ENCODE assay signal across 8 cellular contexts in genomic region chr6:89034586-89035251, GRCh38. TPM values are rescaled to one million over a fixed set of nuclear protein-coding genes. Genes with fewer than 3 reads are reported as not detected.
DNase-seq lines count a peak whose midpoint lies in the region; ATAC-seq, FAIRE-seq and TF ChIP-seq lines count a peak whose summit lies in the region.

No MANE protein-coding gene starts in this region.

- H4K20me1 ChIP-seq in K562 (replicated peaks; ENCODE audit: control insufficient read depth, insufficient read depth, low read length) (no peaks in the 10 kb centered on the region), HepG2 (ENCODE audit: insufficient read depth, low read length) (no peaks in the 10 kb centered on the region), OCI-LY7 (ENCODE audit: insufficient read depth, low read length) (no peaks in the 10 kb centered on the region)

- H3K9ac ChIP-seq in K562 (ENCODE audit: insufficient read depth in 1 of 2, low read depth in 2 of 2, low read length in 2 of 2) (no peak overlapping the region), HepG2 (ENCODE audit: insufficient read depth, low read depth, low read length) (peak overlapping the region; percentile 64)

- 53% methylated on average over 7 of the region's 7 CpGs for WGBS in K562 (ENCODE audit: insufficient coverage, low coverage, missing lambda C conversion rate)
- 3% methylated on average over 7 of the region's 7 CpGs for WGBS in HepG2 (ENCODE audit: low lambda C conversion rate)

- H3K79me2 ChIP-seq in K562 (ENCODE audit: control insufficient read depth, insufficient read depth, low read length) (no peaks in the 10 kb centered on the region), HepG2 (ENCODE audit: insufficient read depth, low read length) (no peaks in the 10 kb centered on the region), OCI-LY7 (ENCODE audit: insufficient read depth, low read depth, low read length) (no peaks in the 10 kb centered on the region)

- H3K9me1 ChIP-seq in K562 (ENCODE audit: control insufficient read depth, insufficient read depth, low read length) = no peaks in the 10 kb centered on the region

- TF ChIP-seq EP300 in K562 (IDR thresholded peaks at IDR 0.05; ENCODE audit: low read length) (no peak), HepG2 (IDR thresholded peaks at IDR 0.05; ENCODE audit: low read depth in 2 of 2, low read length in 2 of 2) (no peak), HepG2 (CRISPR knock-in tag; IDR thresholded peaks at IDR 0.05; ENCODE audit: borderline replicate concordance) (no peak)

- TF ChIP-seq POLR2A in K562 (conservative IDR thresholded peaks at IDR 0.05) (no peak), HepG2 (IDR thresholded peaks at IDR 0.05; ENCODE audit: insufficient read depth in 1 of 2, low read depth in 2 of 2, low read length in 2 of 2) (no peak)

- H3K4me1 ChIP-seq in K562 (replicated peaks in 1 of 2; ENCODE audit: control insufficient read depth in 2 of 2, insufficient read depth in 2 of 2, low read length in 2 of 2) = peaks cover 4 to 15% of the 10 kb centered on the region in 2 experiments; a peak in 3 of 5 replicates
- peaks cover 35% of the 10 kb centered on the region for H3K4me1 ChIP-seq in HepG2 (ENCODE audit: insufficient read depth, low read length)
- H3K4me1 ChIP-seq in tibial artery = peaks cover 0 to 34% (median 26%) of the 10 kb centered on the region in 4 donors
- no peaks in the 10 kb centered on the region for H3K4me1 ChIP-seq in OCI-LY7 (ENCODE audit: insufficient read depth, low read length, poor library complexity, severe bottlenecking)
- no peaks in the 10 kb centered on the region for H3K4me1 ChIP-seq in HAP-1

- FAIRE-seq in K562 (lab: Jason Lieb, UNC) (peak; percentile 52), HepG2 (lab: Jason Lieb, UNC) (no peak)

- peak overlapping the region; percentile 54; the same call in 1 of the 2 replicates for H3K4me2 ChIP-seq in K562 (ENCODE audit: insufficient read depth, low read length)
- peak overlapping the region; percentile 97 for H3K4me2 ChIP-seq in HepG2 (ENCODE audit: low read depth, low read length)
- no peak overlapping the region for H3K4me2 ChIP-seq in OCI-LY7 (ENCODE audit: low read length)

- intact Hi-C loops in K562 (cut with micrococcal nuclease) (loop anchor here (2.0 kb wide), 1 partner anchor 38 kb away; no protein-coding TSS in a partner anchor), HepG2 (cut with micrococcal nuclease; ENCODE audit: unreplicated experiment) (loop anchor here (2.0 to 5.0 kb wide), 3 partner anchors 38 to 52 kb away; partner anchors contain the start of gene PNRC1), tibial artery (cut with DNase I; ENCODE audit: low total_unique reads) (loop anchor here (2.0 kb wide), 1 partner anchor 46 kb away; the partner anchor contains the start of gene PNRC1), OCI-LY7 (cut with micrococcal nuclease; ENCODE audit: unreplicated experiment) (no loop called here)

- TF ChIP-seq CTCF in K562 (IDR thresholded peaks at IDR 0.05 in 2 of 3, conservative IDR thresholded peaks at IDR 0.05 in 1 of 3; ENCODE audit: insufficient read depth in 2 of 3, low read depth in 1 of 3, low read length in 3 of 3) (no peak), HepG2 (CRISPR knock-in tag; IDR thresholded peaks at IDR 0.05) (no peak), tibial artery (IDR thresholded peaks at IDR 0.05) (no peak), OCI-LY7 (conservative IDR thresholded peaks at IDR 0.05; ENCODE audit: low read length) (no peak)

- DNase-seq in LoVo (ENCODE audit: low spot score) (peak; percentile 22), K562 (ENCODE audit: extremely low read depth in 1 of 4, low spot score in 3 of 4) (no peak), HepG2 (ENCODE audit: low spot score) (peak; percentile 67), tibial artery (peak in 1 of 2 donors; percentile 63), COLO829 (ENCODE audit: low spot score) (no peak), OCI-LY7 (ENCODE audit: low spot score) (no peak), HAP-1 (ENCODE audit: low spot score in 2 of 2) (no peak)

- TF ChIP-seq RAD21 in K562 (CRISPR knock-in tag; conservative IDR thresholded peaks at IDR 0.05 in 1 of 2, IDR thresholded peaks at IDR 0.05 in 1 of 2) = no peak
- TF ChIP-seq RAD21 in HepG2 (CRISPR knock-in tag; IDR thresholded peaks at IDR 0.05) = no peak

- BruUV-seq in K562 (replicated peaks; lab: Mats Ljungman, UMichigan) = no TSS peak
- BruUV-seq in HepG2 (replicated peaks; lab: Mats Ljungman, UMichigan) = no TSS peak
- BruUV-seq in OCI-LY7 (replicated peaks; lab: Mats Ljungman, UMichigan) = no TSS peak

- CTCF ChIA-PET in K562 (lab: Yijun Ruan, JAX; ENCODE audit: low intra/inter-chr PET ratio) = interaction anchor here (0.5 kb wide), 1 partner anchor 11 kb away, joined by 3 read pairs; no protein-coding TSS in a partner anchor
- CTCF ChIA-PET in HepG2 (lab: Yijun Ruan, JAX; ENCODE audit: low intra/inter-chr PET ratio, low total read pairs) = no interaction called here
- CTCF ChIA-PET in OCI-LY7 (lab: Charles Lee; ENCODE audit: unreplicated experiment) = no interaction called here

- peak overlapping the region; percentile 62; the same call in 2 of the 3 replicates for H3K27ac ChIP-seq in K562 (ENCODE audit: extremely low read depth, low read depth, low read length)
- H3K27ac ChIP-seq in HepG2 (ENCODE audit: extremely low read length, insufficient read depth, low read length) = peak overlapping the region; percentile 73
- H3K27ac ChIP-seq in tibial artery = peak overlapping the region; percentile 63 to 70
- no peak overlapping the region for H3K27ac ChIP-seq in OCI-LY7 (ENCODE audit: low read depth, low read length, poor library complexity, severe bottlenecking)

- ATAC-seq in K562 = no peak
- ATAC-seq in HepG2 = peak; percentile 55
- ATAC-seq in GM21529 (IDR thresholded peaks at IDR 0.05; ENCODE audit: unreplicated experiment) = no peak

- H3K4me3 ChIP-seq in K562 (no peak overlapping the region), HepG2 (replicated peaks in 1 of 3; ENCODE audit: insufficient read depth in 1 of 3, low read depth in 2 of 3, low read length in 3 of 3) (peak overlapping the region; percentile 20 to 69 (median 59)), tibial artery (no peak overlapping the region), OCI-LY7 (ENCODE audit: low read depth, low read length, poor library complexity, severe bottlenecking) (no peak overlapping the region), HAP-1 (no peak overlapping the region)

- peaks cover 0 to under 1% of the 10 kb centered on the region in 2 experiments; a peak in 1 of 5 replicates for H3K27me3 ChIP-seq in K562 (ENCODE audit: control insufficient read depth in 2 of 2, insufficient read depth in 2 of 2, low read length in 2 of 2)
- H3K27me3 ChIP-seq in HepG2 (ENCODE audit: control insufficient read depth in 1 of 2, insufficient read depth in 2 of 2, low read length in 2 of 2) = no peaks in the 10 kb centered on the region; a peak in 1 of 5 replicates
- no peaks in the 10 kb centered on the region for H3K27me3 ChIP-seq in tibial artery
- no peaks in the 10 kb centered on the region for H3K27me3 ChIP-seq in HAP-1 (ENCODE audit: low read depth)

- in situ Hi-C loops in K562 (cut with MboI) (no loop called here), HepG2 (cut with HindIII; ENCODE audit: extremely low pct_ligation_motif_present, low pct_unique_long_range_greater_than_20kb) (no loop called here), HAP-1 (cut with MboI; ENCODE audit: low sequenced_read_pairs) (no loop called here)

- POLR2A ChIA-PET in K562 (lab: Yijun Ruan, JAX) (interaction anchor here (0.6 to 1.8 kb wide), 4 partner anchors 16 to 104 kb away, joined by 3 to 4 read pairs (median 3); partner anchors contain the start of gene PNRC1), HepG2 (lab: Yijun Ruan, JAX) (interaction anchor here (0.9 to 3.4 kb wide), 5 partner anchors 12 to 72 kb away, joined by 3 to 35 read pairs (median 9); partner anchors contain the start of genes PNRC1 and RNGTT), OCI-LY7 (lab: Charles Lee) (interaction anchor here (1.0 kb wide), 1 partner anchor 18 kb away, joined by 3 read pairs; no protein-coding TSS in a partner anchor)

- no peaks in the 10 kb centered on the region for H3K9me2 ChIP-seq in OCI-LY7 (ENCODE audit: insufficient read depth, low read length)

- H3K36me3 ChIP-seq in K562 (ENCODE audit: control insufficient read depth, insufficient read depth, low read length) = no peaks in the 10 kb centered on the region
- H3K36me3 ChIP-seq in HepG2 (replicated peaks in 1 of 2; ENCODE audit: control insufficient read depth in 1 of 2, insufficient read depth in 2 of 2, low read length in 2 of 2) = no peaks in the 10 kb centered on the region
- no peaks in the 10 kb centered on the region for H3K36me3 ChIP-seq in tibial artery
- H3K36me3 ChIP-seq in OCI-LY7 (ENCODE audit: insufficient read depth, low read length) = no peaks in the 10 kb centered on the region
- no peaks in the 10 kb centered on the region for H3K36me3 ChIP-seq in HAP-1 (replicated peaks)

- H3K9me3 ChIP-seq in K562 (replicated peaks; ENCODE audit: control insufficient read depth, insufficient read depth, low read depth, low read length) (peaks cover 7% of the 10 kb centered on the region), HepG2 (ENCODE audit: low read length) (peaks cover 10% of the 10 kb centered on the region; the same call in 1 of the 2 replicates), tibial artery (peaks cover 0 to 3% (median 0%) of the 10 kb centered on the region in 3 donors), OCI-LY7 (ENCODE audit: low read length) (peaks cover 5% of the 10 kb centered on the region; the same call in 1 of the 2 replicates), HAP-1 (peaks cover 14% of the 10 kb centered on the region)

- H2AFZ ChIP-seq in K562 (ENCODE audit: low read depth, low read length) (peak overlapping the region; percentile 60), HepG2 (ENCODE audit: low read length) (peak overlapping the region; percentile 68), OCI-LY7 (ENCODE audit: low read length) (no peak overlapping the region)

RNA-seq across cellular contexts. Expression of gene PNRC1, which starts 45.8 kb away (rescaled TPM):
- total RNA-seq in K562 (2011; cell fraction: chromatin; rRNA removed; ENCODE audit: low replicate concordance) = 9.7 and 21.6 TPM in 2 replicates
- total RNA-seq in K562 (2011; cell fraction: nucleolus; rRNA removed) = 8.5 and 8.7 TPM in 2 replicates
- total RNA-seq in K562 (2011; cell fraction: nucleoplasm; rRNA removed) = 14.9 and 27.6 TPM in 2 replicates
- 5.4 and 6.3 TPM in 2 replicates for total RNA-seq in K562 (2014; rRNA removed)
- 7.4 and 8.1 TPM in 2 replicates for total RNA-seq in K562 (2014; rRNA removed; fragmentation: Illumina TruSeq; extraction: Trizol)
- total RNA-seq in K562 (2015; rRNA removed; fragmentation: Illumina TruSeq; extraction: Trizol) = 5.9 and 6.6 TPM in 2 replicates
- 10.3 and 10.8 TPM in 2 replicates for total RNA-seq in K562 (2021)
- 7.7 and 9.6 TPM in 2 replicates for polyA plus RNA-seq in K562 (2011; rRNA removed)
- 2.0 and 4.8 TPM in 2 replicates for polyA plus RNA-seq in K562 (2011; cell fraction: cytosol; rRNA removed)
- polyA plus RNA-seq in K562 (2011; cell fraction: nucleus; rRNA removed) = 6.6 and 11.5 TPM in 2 replicates
- 8.5 and 17.0 TPM in 2 replicates for polyA plus RNA-seq in K562 (2012)
- polyA plus RNA-seq in K562 (2014; fragmentation: Illumina TruSeq; extraction: Trizol) = 6.5 and 6.6 TPM in 2 replicates
- polyA plus RNA-seq in K562 (2014; fragmentation: Nextera tagmentation; extraction: Ambion mirVana) = 1 to 10 TPM; 1.2 to 1.8 TPM
- 2.5 and 4.0 TPM in 2 replicates for polyA plus RNA-seq in K562 (2014; rRNA removed)
- 6.5 and 11.2 TPM in 2 replicates for polyA minus RNA-seq in K562 (2011; rRNA and poly(A)+ RNA removed)
- 9.5 and 9.6 TPM in 2 replicates for polyA minus RNA-seq in K562 (2011; cell fraction: cytosol; rRNA and poly(A)+ RNA removed)
- 5.5 and 14.7 TPM in 2 replicates for polyA minus RNA-seq in K562 (2011; cell fraction: nucleus; rRNA and poly(A)+ RNA removed)
- 31.0 and 36.0 TPM in 2 replicates for total RNA-seq in HepG2 (2016; rRNA removed; fragmentation: Illumina TruSeq; extraction: Trizol)
- 57.2 and 58.4 TPM in 2 replicates for total RNA-seq in HepG2 (2016; cell fraction: cytosol; rRNA removed; fragmentation: Illumina TruSeq; extraction: Trizol; ENCODE audit: low read depth)
- total RNA-seq in HepG2 (2016; cell fraction: insoluble cytoplasmic fraction; rRNA removed; fragmentation: Illumina TruSeq; extraction: Trizol) = 26.3 and 34.2 TPM in 2 replicates
- total RNA-seq in HepG2 (2016; cell fraction: membrane; rRNA removed; fragmentation: Illumina TruSeq; extraction: Trizol) = 91.5 and 98.2 TPM in 2 replicates
- 38.0 and 44.9 TPM in 2 replicates for total RNA-seq in HepG2 (2016; cell fraction: nucleus; rRNA removed; fragmentation: Illumina TruSeq; extraction: Trizol)
- 16.8 and 17.6 TPM in 2 replicates for polyA plus RNA-seq in HepG2 (2011; rRNA removed)
- 6.9 and 11.3 TPM in 2 replicates for polyA plus RNA-seq in HepG2 (2011; cell fraction: cytosol; rRNA removed)
- 11.1 and 19.2 TPM in 2 replicates for polyA plus RNA-seq in HepG2 (2011; cell fraction: nucleus; rRNA removed)
- polyA plus RNA-seq in HepG2 (2012) = 109 TPM in 2 replicates
- 35.4 and 35.7 TPM in 2 replicates for polyA plus RNA-seq in HepG2 (2016; cell fraction: cytosol; fragmentation: Illumina TruSeq; extraction: Trizol; ENCODE audit: low read depth)
- polyA plus RNA-seq in HepG2 (2016; cell fraction: insoluble cytoplasmic fraction; fragmentation: Illumina TruSeq; extraction: Trizol; ENCODE audit: low read depth) = 27.3 and 28.4 TPM in 2 replicates
- polyA plus RNA-seq in HepG2 (2016; cell fraction: membrane; fragmentation: Illumina TruSeq; extraction: Trizol; ENCODE audit: low read depth) = 40.5 and 45.9 TPM in 2 replicates
- polyA plus RNA-seq in HepG2 (2016; cell fraction: nucleus; fragmentation: Illumina TruSeq; extraction: Trizol; ENCODE audit: insufficient read depth, low read depth) = 58.0 and 62.1 TPM in 2 replicates
- 17.7 and 21.3 TPM in 2 replicates for polyA minus RNA-seq in HepG2 (2011; rRNA and poly(A)+ RNA removed; ENCODE audit: low replicate concordance)
- polyA minus RNA-seq in HepG2 (2011; cell fraction: cytosol; rRNA and poly(A)+ RNA removed) = 38.4 and 54.1 TPM in 2 replicates
- 44.4 and 44.5 TPM in 2 replicates for polyA minus RNA-seq in HepG2 (2011; cell fraction: nucleus; rRNA and poly(A)+ RNA removed)
- 22.6 and 26.7 TPM in 2 replicates for total RNA-seq in OCI-LY7 (2014; rRNA removed; shearing (Covaris generic))
- 53.0 and 56.2 TPM in 2 replicates for total RNA-seq in OCI-LY7 (2022)

Comparison
In these comparisons a context has a peak if more than half of its experiments do, and no peak if none do; other contexts are left out.
1. DNase-seq: peak in LoVo (single experiment) and HepG2 (single experiment); none in K562 (0 of 4), COLO829 (single experiment), OCI-LY7 (single experiment) and HAP-1 (0 of 2).
2. H3K4me3 ChIP-seq: peak in HepG2 (3 of 3); none in K562 (single experiment), tibial artery (0 of 2), OCI-LY7 (single experiment) and HAP-1 (single experiment).